ENCODE assay signal across 2 cellular contexts in the genomic region with DNA sequence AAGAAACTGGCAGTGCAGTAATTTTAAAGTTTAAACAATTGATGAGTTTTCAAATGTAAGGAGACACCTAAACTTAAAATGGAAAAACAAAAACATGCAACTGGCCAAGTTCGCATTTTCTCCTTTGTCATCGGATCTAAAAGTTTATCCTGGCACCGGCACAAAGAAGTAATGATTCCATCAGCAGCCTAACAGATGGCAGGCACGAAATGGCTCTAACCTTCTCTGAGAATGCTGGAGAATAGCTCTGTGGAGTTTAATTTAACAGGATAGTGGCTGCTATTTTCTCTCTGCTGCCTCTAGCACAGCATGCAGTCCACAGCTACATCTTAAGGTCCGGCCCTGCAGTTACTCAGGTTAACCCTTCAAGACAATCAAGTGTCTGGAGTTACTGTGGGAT.
TF ChIP-seq lines count a peak whose summit lies in the region.

No MANE protein-coding gene starts in this region.

TF ChIP-seq in endothelial cell of umbilical vein, 7 proteins besides CTCF, POLR2A, EP300 and RAD21 (continued from another document):
- TF ChIP-seq MAX (IDR thresholded peaks at IDR 0.05; ENCODE audit: insufficient read depth, insufficient read length) = no peak

TF ChIP-seq in neural cell, 6 proteins besides CTCF, POLR2A, EP300 and RAD21 (continued from another document):
- TF ChIP-seq, protein P1, sequence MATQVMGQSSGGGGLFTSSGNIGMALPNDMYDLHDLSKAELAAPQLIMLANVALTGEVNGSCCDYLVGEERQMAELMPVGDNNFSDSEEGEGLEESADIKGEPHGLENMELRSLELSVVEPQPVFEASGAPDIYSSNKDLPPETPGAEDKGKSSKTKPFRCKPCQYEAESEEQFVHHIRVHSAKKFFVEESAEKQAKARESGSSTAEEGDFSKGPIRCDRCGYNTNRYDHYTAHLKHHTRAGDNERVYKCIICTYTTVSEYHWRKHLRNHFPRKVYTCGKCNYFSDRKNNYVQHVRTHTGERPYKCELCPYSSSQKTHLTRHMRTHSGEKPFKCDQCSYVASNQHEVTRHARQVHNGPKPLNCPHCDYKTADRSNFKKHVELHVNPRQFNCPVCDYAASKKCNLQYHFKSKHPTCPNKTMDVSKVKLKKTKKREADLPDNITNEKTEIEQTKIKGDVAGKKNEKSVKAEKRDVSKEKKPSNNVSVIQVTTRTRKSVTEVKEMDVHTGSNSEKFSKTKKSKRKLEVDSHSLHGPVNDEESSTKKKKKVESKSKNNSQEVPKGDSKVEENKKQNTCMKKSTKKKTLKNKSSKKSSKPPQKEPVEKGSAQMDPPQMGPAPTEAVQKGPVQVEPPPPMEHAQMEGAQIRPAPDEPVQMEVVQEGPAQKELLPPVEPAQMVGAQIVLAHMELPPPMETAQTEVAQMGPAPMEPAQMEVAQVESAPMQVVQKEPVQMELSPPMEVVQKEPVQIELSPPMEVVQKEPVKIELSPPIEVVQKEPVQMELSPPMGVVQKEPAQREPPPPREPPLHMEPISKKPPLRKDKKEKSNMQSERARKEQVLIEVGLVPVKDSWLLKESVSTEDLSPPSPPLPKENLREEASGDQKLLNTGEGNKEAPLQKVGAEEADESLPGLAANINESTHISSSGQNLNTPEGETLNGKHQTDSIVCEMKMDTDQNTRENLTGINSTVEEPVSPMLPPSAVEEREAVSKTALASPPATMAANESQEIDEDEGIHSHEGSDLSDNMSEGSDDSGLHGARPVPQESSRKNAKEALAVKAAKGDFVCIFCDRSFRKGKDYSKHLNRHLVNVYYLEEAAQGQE (IDR thresholded peaks at IDR 0.05; ENCODE audit: borderline replicate concordance) = no peak
- TF ChIP-seq SMC3 (conservative IDR thresholded peaks at IDR 0.05; ENCODE audit: poor library complexity) = peak; percentile 10
- no peak for TF ChIP-seq MXI1 (conservative IDR thresholded peaks at IDR 0.05; ENCODE audit: poor library complexity, severe bottlenecking)
- peak; percentile 12 for TF ChIP-seq POLR2AphosphoS5 (IDR thresholded peaks at IDR 0.05)
